ENCODE assay signal across 29 cellular contexts in genomic region chr16:50939356-50939755, GRCh38.
DNase-seq lines count a peak whose midpoint lies in the region; ATAC-seq and TF ChIP-seq lines count a peak whose summit lies in the region.
"Had no signal": no experiment of that assay in that cellular context is flagged by ENCODE, and none has a peak within 500 bp of the region (broad histone marks: within the 10 kb centered on the region; RNA-seq: fewer than 3 reads in every experiment).

No MANE protein-coding gene starts in this region.

- H3K4me3 ChIP-seq in HEK293 (ENCODE audit: low read depth, low read length) (no peak overlapping the region), WERI-Rb-1 (ENCODE audit: low read depth, low read length) (no peak overlapping the region), aorta (ENCODE audit: low read length in 2 of 2) (no peak overlapping the region), upper lobe of left lung (no peak overlapping the region)
- H3K4me3 ChIP-seq: A549; BLaER1; BLaER1 treated with 17β-estradiol and CSF1 and Interleukin-3, amounts not matched to agents 10 nM and 100 nM had no signal

- H3K9me3 ChIP-seq in HEK293 (ENCODE audit: control insufficient read depth, insufficient read depth, low read depth, low read length) (no peaks in the 10 kb centered on the region), WERI-Rb-1 (ENCODE audit: severe bottlenecking) (no peaks in the 10 kb centered on the region), aorta (ENCODE audit: control insufficient read depth, low read length) (no peaks in the 10 kb centered on the region), upper lobe of left lung (no peaks in the 10 kb centered on the region)
- H3K9me3 ChIP-seq: A549; BE2C; BLaER1; BLaER1 treated with 17β-estradiol and CSF1 and Interleukin-3, amounts not matched to agents 10 nM and 100 nM; Caco-2 had no signal

- no peak for TF ChIP-seq POLR2A in upper lobe of left lung (IDR thresholded peaks at IDR 0.05)

- POLR2A ChIA-PET in HEK293 (lab: Yijun Ruan, JAX): no interaction called here

- no peak for TF ChIP-seq EP300 in upper lobe of left lung (IDR thresholded peaks at IDR 0.05)

- H3K27me3 ChIP-seq in WERI-Rb-1 (ENCODE audit: insufficient read depth, low read depth, severe bottlenecking) (no peaks in the 10 kb centered on the region), aorta (ENCODE audit: control insufficient read depth in 1 of 2, insufficient read depth in 2 of 2, low read length in 1 of 2) (no peaks in the 10 kb centered on the region), upper lobe of left lung (no peaks in the 10 kb centered on the region)
- H3K27me3 ChIP-seq: BE2C; BLaER1; BLaER1 treated with 17β-estradiol and CSF1 and Interleukin-3, amounts not matched to agents 10 nM and 100 nM had no signal

- DNase-seq in WERI-Rb-1: peak; percentile 30
- no peak for DNase-seq in aorta
- DNase-seq in upper lobe of left lung: no peak
- DNase-seq: 8988T; ACHN; AML-193; BE2C; C1 segment of cervical spinal cord; Caco-2; Calu3; CD4-positive, alpha-beta memory T cell; CD4-positive, alpha-beta T cell; CD4-positive, CD25-positive, alpha-beta regulatory T cell; CD8-positive, alpha-beta memory T cell; CD8-positive, alpha-beta T cell; COR-L47; DMS 273 treated with DMSO at 0.1 percent for 48 hours; DMS153; DMS53; DMS79; DMS79 treated with DMSO at 0.1 percent for 48 hours; DND-41; EL had no signal

- TF ChIP-seq CTCF in HEK293 (tag by site-specific recombination; IDR thresholded peaks at IDR 0.05): no peak
- no peak for TF ChIP-seq CTCF in WERI-Rb-1 (IDR thresholded peaks at IDR 0.05; ENCODE audit: low read depth, low read length)
- no peak for TF ChIP-seq CTCF in upper lobe of left lung (IDR thresholded peaks at IDR 0.05)

- intact Hi-C loops in aorta (cut with DNase I): no loop called here

- no peaks in the 10 kb centered on the region for H3K36me3 ChIP-seq in HEK293 (ENCODE audit: control insufficient read depth in 2 of 2, insufficient read depth in 1 of 2, low read length in 2 of 2)
- no peaks in the 10 kb centered on the region for H3K36me3 ChIP-seq in WERI-Rb-1
- no peaks in the 10 kb centered on the region for H3K36me3 ChIP-seq in aorta (ENCODE audit: control insufficient read depth in 1 of 2, insufficient read depth in 2 of 2, low read length in 1 of 2)
- no peaks in the 10 kb centered on the region for H3K36me3 ChIP-seq in upper lobe of left lung
- H3K36me3 ChIP-seq: BE2C; BLaER1; BLaER1 treated with 17β-estradiol and CSF1 and Interleukin-3, amounts not matched to agents 10 nM and 100 nM had no signal

- CTCF ChIA-PET in HEK293 (lab: Yijun Ruan, JAX): no interaction called here

- H3K27ac ChIP-seq in HEK293 (ENCODE audit: extremely low read depth, low read depth, low read length): no peak overlapping the region
- H3K27ac ChIP-seq in WERI-Rb-1: peak overlapping the region; percentile 68
- H3K27ac ChIP-seq in aorta (ENCODE audit: low read depth in 1 of 2, low read length in 2 of 2): no peak overlapping the region
- H3K27ac ChIP-seq in upper lobe of left lung: no peak overlapping the region
- H3K27ac ChIP-seq: 22Rv1; A549; BLaER1; BLaER1 treated with 17β-estradiol and CSF1 and Interleukin-3, amounts not matched to agents 10 nM and 100 nM; C4-2B had no signal

- 67 to 72% methylated on average over 2 of the region's 2 CpGs for WGBS in aorta, 2 donors
- WGBS in upper lobe of left lung, 2 donors: 57 to 76% methylated on average over 2 of the region's 2 CpGs

- ATAC-seq in aorta (ENCODE audit: low FRiP score): no peak
- ATAC-seq in upper lobe of left lung (ENCODE audit: low FRiP score in 2 of 2): no peak
- ATAC-seq: A549; CD8-positive, alpha-beta T cell had no signal

- H3K4me1 ChIP-seq in HEK293 (ENCODE audit: control insufficient read depth, insufficient read depth, low read length) (no peaks in the 10 kb centered on the region), aorta (ENCODE audit: control insufficient read depth in 1 of 2, insufficient read depth in 2 of 2, low read length in 2 of 2) (no peaks in the 10 kb centered on the region), upper lobe of left lung (no peaks in the 10 kb centered on the region)
- H3K4me1 ChIP-seq: A549; BE2C; BLaER1; BLaER1 treated with 17β-estradiol and CSF1 and Interleukin-3, amounts not matched to agents 10 nM and 100 nM; Caco-2 had no signal

TF ChIP-seq in HEK293, 187 proteins besides CTCF, POLR2A, EP300 and RAD21:
- TF ChIP-seq ZNF560 (tag by site-specific recombination; IDR thresholded peaks at IDR 0.05; ENCODE audit: borderline replicate concordance): no peak
- peak; percentile 73 for TF ChIP-seq ZNF513 (tag by site-specific recombination; IDR thresholded peaks at IDR 0.05)
